8 cellular contexts compared by ENCODE assay signal in the genomic region with DNA sequence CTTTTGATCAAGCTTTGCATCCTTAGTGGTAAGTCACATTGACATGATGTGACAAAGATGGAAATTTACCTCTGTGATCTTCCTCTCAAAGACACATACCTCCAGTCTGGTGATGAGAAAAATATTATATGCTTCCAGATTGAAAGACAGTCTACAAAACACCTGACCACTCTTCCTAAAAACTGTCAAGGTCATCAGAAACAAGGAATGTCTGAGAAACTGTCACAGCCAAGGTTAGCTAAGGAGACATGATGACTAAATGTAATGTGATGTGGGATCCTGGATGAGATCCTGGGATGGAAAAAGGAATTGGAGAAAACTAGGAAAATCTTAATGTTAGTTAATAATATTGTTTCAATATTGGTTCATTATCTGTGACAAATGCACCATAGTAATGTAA.
"Had no signal": no experiment of that assay in that cellular context is flagged by ENCODE, and none has a peak within 500 bp of the region (broad histone marks: within the 10 kb centered on the region; RNA-seq: fewer than 3 reads in every experiment).

No MANE protein-coding gene starts in this region.

- H3K4me3 ChIP-seq: GM12878 had no signal

- FAIRE-seq: G401.6, GM12878, GM12891, GM12892, GM18507, GM19239 had no signal

- ATAC-seq: GM12878 had no signal

- DNase-seq: GDM1, GF-D8 had no signal
